2 cellular contexts compared by ENCODE assay signal in the genomic region with DNA sequence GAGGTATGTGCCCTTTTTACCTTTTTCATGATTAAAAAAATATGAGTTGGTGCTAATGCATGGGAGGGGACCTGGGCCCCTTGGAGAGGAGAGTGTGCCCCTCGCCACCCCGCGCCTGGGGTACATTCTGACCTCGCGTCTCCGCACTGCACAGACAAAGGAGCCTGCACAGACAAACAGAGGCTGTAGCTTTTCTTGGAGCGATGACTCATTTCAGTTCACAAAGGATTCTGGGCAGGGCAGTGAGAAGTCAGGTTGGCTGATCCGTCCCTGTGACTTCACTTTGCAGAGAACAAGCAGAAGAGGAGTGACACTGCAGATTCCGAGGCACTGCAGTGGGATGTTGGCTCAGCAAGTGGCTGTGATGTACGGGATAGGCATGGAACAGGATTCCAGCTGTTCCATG.
A peak's percentile ranks its signal among the peaks of the same experiment; 100 is the strongest.
TF ChIP-seq lines count a peak whose summit lies in the region.

No MANE protein-coding gene starts in this region.

TF ChIP-seq in H1, 55 proteins besides CTCF, POLR2A, EP300 and RAD21 (continued from another document):
- TF ChIP-seq TAF7 (optimal IDR thresholded peaks at IDR 0.05; ENCODE audit: borderline replicate concordance, low read depth, low read length): no peak
- TF ChIP-seq SIRT6 (IDR thresholded peaks at IDR 0.05; ENCODE audit: low read length): no peak
- no peak for TF ChIP-seq CHD2 (IDR thresholded peaks at IDR 0.05; ENCODE audit: low read length)
- TF ChIP-seq RFX5 (IDR thresholded peaks at IDR 0.05; ENCODE audit: borderline replicate concordance, low read depth, low read length): no peak
- TF ChIP-seq NANOG (IDR thresholded peaks at IDR 0.05; ENCODE audit: insufficient read depth, low read depth, low read length, poor library complexity, severe bottlenecking): no peak
- peak; percentile 29; the same call in 1 of the 2 replicates for TF ChIP-seq MAFK (IDR thresholded peaks at IDR 0.05; ENCODE audit: low read depth, low read length)
- no peak for TF ChIP-seq JUND (IDR thresholded peaks at IDR 0.05; ENCODE audit: low read length)
- TF ChIP-seq CHD1 (IDR thresholded peaks at IDR 0.05; ENCODE audit: low read depth, low read length): no peak
- no peak for TF ChIP-seq YY1 (IDR thresholded peaks at IDR 0.05; ENCODE audit: low read depth, low read length)
- TF ChIP-seq BACH1 (IDR thresholded peaks at IDR 0.05; ENCODE audit: low read length): peak; percentile 82
- TF ChIP-seq KDM4A (IDR thresholded peaks at IDR 0.05; ENCODE audit: low read depth, low read length, severe bottlenecking): no peak
- no peak for TF ChIP-seq CBX8 (IDR thresholded peaks at IDR 0.05; ENCODE audit: borderline replicate concordance, low read depth, low read length)
- TF ChIP-seq TEAD4 (IDR thresholded peaks at IDR 0.05; ENCODE audit: low read depth, low read length): 0 out of 2 replicates have a peak, but pooled peaks have one; percentile 38
- no peak for TF ChIP-seq JUN (IDR thresholded peaks at IDR 0.05; ENCODE audit: low read depth, low read length)
- TF ChIP-seq ASH2L (IDR thresholded peaks at IDR 0.05; ENCODE audit: low read length): peak; percentile 28
- no peak for TF ChIP-seq FOSL1 (IDR thresholded peaks at IDR 0.05; ENCODE audit: insufficient read depth, low read depth, low read length)
- TF ChIP-seq SAP30 (IDR thresholded peaks at IDR 0.05; ENCODE audit: insufficient read depth, insufficient replicate concordance, low read length): no peak

TF ChIP-seq in HepG2, 621 proteins besides CTCF, POLR2A, EP300 and RAD21:
- no peak for TF ChIP-seq DMTF1 (CRISPR knock-in tag; IDR thresholded peaks at IDR 0.05)
- TF ChIP-seq, protein P1, sequence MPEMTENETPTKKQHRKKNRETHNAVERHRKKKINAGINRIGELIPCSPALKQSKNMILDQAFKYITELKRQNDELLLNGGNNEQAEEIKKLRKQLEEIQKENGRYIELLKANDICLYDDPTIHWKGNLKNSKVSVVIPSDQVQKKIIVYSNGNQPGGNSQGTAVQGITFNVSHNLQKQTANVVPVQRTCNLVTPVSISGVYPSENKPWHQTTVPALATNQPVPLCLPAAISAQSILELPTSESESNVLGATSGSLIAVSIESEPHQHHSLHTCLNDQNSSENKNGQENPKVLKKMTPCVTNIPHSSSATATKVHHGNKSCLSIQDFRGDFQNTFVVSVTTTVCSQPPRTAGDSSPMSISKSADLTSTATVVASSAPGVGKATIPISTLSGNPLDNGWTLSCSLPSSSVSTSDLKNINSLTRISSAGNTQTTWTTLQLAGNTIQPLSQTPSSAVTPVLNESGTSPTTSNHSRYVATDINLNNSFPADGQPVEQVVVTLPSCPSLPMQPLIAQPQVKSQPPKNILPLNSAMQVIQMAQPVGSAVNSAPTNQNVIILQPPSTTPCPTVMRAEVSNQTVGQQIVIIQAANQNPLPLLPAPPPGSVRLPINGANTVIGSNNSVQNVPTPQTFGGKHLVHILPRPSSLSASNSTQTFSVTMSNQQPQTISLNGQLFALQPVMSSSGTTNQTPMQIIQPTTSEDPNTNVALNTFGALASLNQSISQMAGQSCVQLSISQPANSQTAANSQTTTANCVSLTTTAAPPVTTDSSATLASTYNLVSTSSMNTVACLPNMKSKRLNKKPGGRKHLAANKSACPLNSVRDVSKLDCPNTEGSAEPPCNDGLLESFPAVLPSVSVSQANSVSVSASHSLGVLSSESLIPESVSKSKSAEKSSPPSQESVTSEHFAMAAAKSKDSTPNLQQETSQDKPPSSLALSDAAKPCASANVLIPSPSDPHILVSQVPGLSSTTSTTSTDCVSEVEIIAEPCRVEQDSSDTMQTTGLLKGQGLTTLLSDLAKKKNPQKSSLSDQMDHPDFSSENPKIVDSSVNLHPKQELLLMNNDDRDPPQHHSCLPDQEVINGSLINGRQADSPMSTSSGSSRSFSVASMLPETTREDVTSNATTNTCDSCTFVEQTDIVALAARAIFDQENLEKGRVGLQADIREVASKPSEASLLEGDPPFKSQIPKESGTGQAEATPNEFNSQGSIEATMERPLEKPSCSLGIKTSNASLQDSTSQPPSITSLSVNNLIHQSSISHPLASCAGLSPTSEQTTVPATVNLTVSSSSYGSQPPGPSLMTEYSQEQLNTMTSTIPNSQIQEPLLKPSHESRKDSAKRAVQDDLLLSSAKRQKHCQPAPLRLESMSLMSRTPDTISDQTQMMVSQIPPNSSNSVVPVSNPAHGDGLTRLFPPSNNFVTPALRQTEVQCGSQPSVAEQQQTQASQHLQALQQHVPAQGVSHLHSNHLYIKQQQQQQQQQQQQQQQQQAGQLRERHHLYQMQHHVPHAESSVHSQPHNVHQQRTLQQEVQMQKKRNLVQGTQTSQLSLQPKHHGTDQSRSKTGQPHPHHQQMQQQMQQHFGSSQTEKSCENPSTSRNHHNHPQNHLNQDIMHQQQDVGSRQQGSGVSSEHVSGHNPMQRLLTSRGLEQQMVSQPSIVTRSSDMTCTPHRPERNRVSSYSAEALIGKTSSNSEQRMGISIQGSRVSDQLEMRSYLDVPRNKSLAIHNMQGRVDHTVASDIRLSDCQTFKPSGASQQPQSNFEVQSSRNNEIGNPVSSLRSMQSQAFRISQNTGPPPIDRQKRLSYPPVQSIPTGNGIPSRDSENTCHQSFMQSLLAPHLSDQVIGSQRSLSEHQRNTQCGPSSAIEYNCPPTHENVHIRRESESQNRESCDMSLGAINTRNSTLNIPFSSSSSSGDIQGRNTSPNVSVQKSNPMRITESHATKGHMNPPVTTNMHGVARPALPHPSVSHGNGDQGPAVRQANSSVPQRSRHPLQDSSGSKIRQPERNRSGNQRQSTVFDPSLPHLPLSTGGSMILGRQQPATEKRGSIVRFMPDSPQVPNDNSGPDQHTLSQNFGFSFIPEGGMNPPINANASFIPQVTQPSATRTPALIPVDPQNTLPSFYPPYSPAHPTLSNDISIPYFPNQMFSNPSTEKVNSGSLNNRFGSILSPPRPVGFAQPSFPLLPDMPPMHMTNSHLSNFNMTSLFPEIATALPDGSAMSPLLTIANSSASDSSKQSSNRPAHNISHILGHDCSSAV (CRISPR knock-in tag; IDR thresholded peaks at IDR 0.05; ENCODE audit: borderline replicate concordance): no peak
- peak; percentile 52 for TF ChIP-seq FOSL2 (CRISPR knock-in tag; IDR thresholded peaks at IDR 0.05)
- TF ChIP-seq PHB2 (IDR thresholded peaks at IDR 0.05; ENCODE audit: partially characterized antibody): no peak
- TF ChIP-seq ZNF768 (CRISPR knock-in tag; IDR thresholded peaks at IDR 0.05): no peak
- TF ChIP-seq KLF6 (CRISPR knock-in tag; IDR thresholded peaks at IDR 0.05): no peak
- TF ChIP-seq, protein P2, sequence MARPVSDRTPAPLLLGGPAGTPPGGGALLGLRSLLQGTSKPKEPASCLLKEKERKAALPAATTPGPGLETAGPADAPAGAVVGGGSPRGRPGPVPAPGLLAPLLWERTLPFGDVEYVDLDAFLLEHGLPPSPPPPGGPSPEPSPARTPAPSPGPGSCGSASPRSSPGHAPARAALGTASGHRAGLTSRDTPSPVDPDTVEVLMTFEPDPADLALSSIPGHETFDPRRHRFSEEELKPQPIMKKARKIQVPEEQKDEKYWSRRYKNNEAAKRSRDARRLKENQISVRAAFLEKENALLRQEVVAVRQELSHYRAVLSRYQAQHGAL (CRISPR knock-in tag; IDR thresholded peaks at IDR 0.05; ENCODE audit: not compliant biosample characterization): no peak
- no peak for TF ChIP-seq MBNL3 (CRISPR knock-in tag; conservative IDR thresholded peaks at IDR 0.05)
- no peak for TF ChIP-seq ZNF543 (CRISPR knock-in tag; IDR thresholded peaks at IDR 0.05)
- no peak for TF ChIP-seq RXRA (CRISPR knock-in tag; IDR thresholded peaks at IDR 0.05)
- TF ChIP-seq NFE2L2 (IDR thresholded peaks at IDR 0.05; ENCODE audit: low read length): peak; percentile 48; the same call in 1 of the 2 replicates
- TF ChIP-seq NFRKB (IDR thresholded peaks at IDR 0.05): no peak
- TF ChIP-seq HNRNPL (IDR thresholded peaks at IDR 0.05; ENCODE audit: low read depth, low read length): no peak
